Comparison of ENCODE assay signal across 1 cellular context in genomic region chr7:5605266-5605665, GRCh38.
TF ChIP-seq lines count a peak whose summit lies in the region.

No MANE protein-coding gene starts in this region.

TF ChIP-seq in K562, 482 proteins besides CTCF, POLR2A, EP300 and RAD21:
- 0 out of 2 replicates have a peak, but pooled peaks have one; percentile 24 for TF ChIP-seq ZBTB33 (CRISPR knock-in tag; IDR thresholded peaks at IDR 0.05)
